ENCODE assay signal across 17 cellular contexts in the genomic region with DNA sequence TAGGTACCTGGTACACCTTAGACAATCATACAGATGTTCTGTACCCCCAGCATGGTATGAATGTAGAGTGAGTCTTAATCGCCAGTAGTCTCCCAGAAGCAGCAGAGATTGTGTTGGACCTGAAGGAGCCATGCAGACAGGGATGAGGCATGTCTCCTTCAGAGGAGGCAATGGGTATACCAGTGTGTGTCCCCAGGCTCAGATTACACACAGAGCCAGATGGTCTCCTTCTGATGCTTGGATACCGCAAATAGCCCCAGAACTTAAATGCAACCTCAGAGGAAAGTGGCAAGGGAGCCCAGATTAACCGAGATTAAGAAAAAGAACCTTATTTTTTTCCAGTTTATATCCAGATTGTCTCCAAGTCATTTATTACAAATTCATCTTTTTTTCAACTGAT.
DNase-seq lines count a peak whose midpoint lies in the region; TF ChIP-seq lines count a peak whose summit lies in the region.
"Had no signal": no experiment of that assay in that cellular context is flagged by ENCODE, and none has a peak within 500 bp of the region (broad histone marks: within the 10 kb centered on the region; RNA-seq: fewer than 3 reads in every experiment).

No MANE protein-coding gene starts in this region.

- no peak overlapping the region for H3K4me2 ChIP-seq in mesendoderm (ENCODE audit: low read length)
- H3K4me2 ChIP-seq: BLaER1 treated with 17β-estradiol and CSF1 and Interleukin-3, amounts not matched to agents 10 nM and 100 nM; GM23338 had no signal

- no peak for TF ChIP-seq POLR2A in stomach (IDR thresholded peaks at IDR 0.05)

- H4K5ac ChIP-seq in mesendoderm (ENCODE audit: low read length): no peak overlapping the region

- H3K23ac ChIP-seq in mesendoderm (ENCODE audit: low read length): no peak overlapping the region

- H3K27me3 ChIP-seq in mesendoderm (ENCODE audit: insufficient read depth, low read length, poor library complexity) (no peaks in the 10 kb centered on the region), stomach (no peaks in the 10 kb centered on the region)
- H3K27me3 ChIP-seq: BLaER1 treated with 17β-estradiol and CSF1 and Interleukin-3, amounts not matched to agents 10 nM and 100 nM had no signal

- H3K4me3 ChIP-seq in mesendoderm (ENCODE audit: low read length) (no peak overlapping the region), stomach (no peak overlapping the region)
- H3K4me3 ChIP-seq: BLaER1 treated with 17β-estradiol and CSF1 and Interleukin-3, amounts not matched to agents 10 nM and 100 nM; GM12878; GM23338; K562 had no signal

- no peak overlapping the region for H2AK5ac ChIP-seq in mesendoderm (ENCODE audit: low read length)

- H3K18ac ChIP-seq in mesendoderm (ENCODE audit: low read length): no peak overlapping the region

- H3K9ac ChIP-seq in mesendoderm (ENCODE audit: low read length): no peak overlapping the region
- H3K9ac ChIP-seq: BLaER1 treated with 17β-estradiol and CSF1 and Interleukin-3, amounts not matched to agents 10 nM and 100 nM had no signal

- H2BK120ac ChIP-seq in mesendoderm (ENCODE audit: low read depth, low read length): no peak overlapping the region

- no peaks in the 10 kb centered on the region for H3K36me3 ChIP-seq in mesendoderm (ENCODE audit: control insufficient read depth, insufficient read depth, low read length)
- H3K36me3 ChIP-seq in stomach: no peaks in the 10 kb centered on the region
- H3K36me3 ChIP-seq: BLaER1 treated with 17β-estradiol and CSF1 and Interleukin-3, amounts not matched to agents 10 nM and 100 nM had no signal

- no peak for TF ChIP-seq EP300 in stomach (IDR thresholded peaks at IDR 0.05)

- no peak overlapping the region for H4K8ac ChIP-seq in mesendoderm (ENCODE audit: low read depth, low read length)

- no peak overlapping the region for H3K4ac ChIP-seq in mesendoderm (ENCODE audit: low read depth, low read length)

- no peak for TF ChIP-seq CTCF in stomach (IDR thresholded peaks at IDR 0.05)

- H3K9me3 ChIP-seq in stomach: peaks cover 0 to 23% (median 3%) of the 10 kb centered on the region in 4 donors

- no peak overlapping the region for H2BK5ac ChIP-seq in mesendoderm (ENCODE audit: low read length)

- no CpG with 5 or more reads among the region's 3 CpGs for WGBS in mesendoderm (ENCODE audit: extremely low coverage, insufficient coverage, low lambda C conversion rate)
- 74 to 90% (median 83%) methylated on average over 3 of the region's 3 CpGs for WGBS in stomach, 5 donors

- peak overlapping the region; percentile 25 for H3K56ac ChIP-seq in mesendoderm (ENCODE audit: low read length)

- DNase-seq in D341Med (ENCODE audit: low spot score) (peak; percentile 54), NCI-H2171 treated with DMSO at 0.1 percent for 48 hours (lab: John Stamatoyannopoulos, UW) (peak; percentile 59), NCI-H82 (lab: John Stamatoyannopoulos, UW) (peak; percentile 93), mesendoderm (no peak), COLO668 (lab: John Stamatoyannopoulos, UW; ENCODE audit: unreplicated experiment) (no peak), stomach (no peak), 8988T (no peak)
- no peak for DNase-seq in activated CD4-positive, CD25-positive, alpha-beta regulatory T cell treated with anti-CD3 and anti-CD28 coated beads, Interleukin-2, amount 50 U/mL, for 72 hours
- DNase-seq: CD4-positive, CD25-positive, alpha-beta regulatory T cell; COR-L47; DMS79; H7 had no signal

- intact Hi-C loops in stomach (cut with DNase I; ENCODE audit: low total_unique reads): no loop called here

- no peak overlapping the region for H2BK15ac ChIP-seq in mesendoderm (replicated peaks; ENCODE audit: low read depth)

- H3K79me2 ChIP-seq in mesendoderm (ENCODE audit: control insufficient read depth, insufficient read depth, low read length): no peaks in the 10 kb centered on the region

- H3K27ac ChIP-seq in mesendoderm (ENCODE audit: low read depth, low read length) (no peak overlapping the region), stomach (no peak overlapping the region)
- H3K27ac ChIP-seq: 22Rv1; BLaER1 treated with 17β-estradiol and CSF1 and Interleukin-3, amounts not matched to agents 10 nM and 100 nM had no signal

- no peaks in the 10 kb centered on the region for H3K79me1 ChIP-seq in mesendoderm (ENCODE audit: low read length)

- H3K4me1 ChIP-seq in mesendoderm (ENCODE audit: control insufficient read depth, low read depth, low read length) (no peaks in the 10 kb centered on the region), stomach (no peaks in the 10 kb centered on the region)
- H3K4me1 ChIP-seq: BLaER1 treated with 17β-estradiol and CSF1 and Interleukin-3, amounts not matched to agents 10 nM and 100 nM had no signal

Comparison
In these comparisons a context has a peak if more than half of its experiments do, and no peak if none do; other contexts are left out.
1. DNase-seq: peak in D341Med (single experiment), NCI-H2171 treated with DMSO at 0.1 percent for 48 hours (single experiment) and NCI-H82 (single experiment); none in mesendoderm (single experiment), COLO668 (single experiment), stomach (single experiment), activated CD4-positive, CD25-positive, alpha-beta regulatory T cell treated with anti-CD3 and anti-CD28 coated beads, Interleukin-2, amount 50 U/mL, for 72 hours (single experiment) and 8988T (single experiment).